In genomic region chr7:48085942-48086341, GRCh38 we compare ENCODE assay signal across 1 cellular context.
TF ChIP-seq lines count a peak whose summit lies in the region.

No MANE protein-coding gene starts in this region.

TF ChIP-seq in IMR-90, 13 proteins besides CTCF, POLR2A, EP300 and RAD21:
- TF ChIP-seq MXI1 (IDR thresholded peaks at IDR 0.05; ENCODE audit: borderline replicate concordance, low read depth, low read length) (no peak), MAFK (IDR thresholded peaks at IDR 0.05; ENCODE audit: low read depth, low read length) (no peak), CHD1 (IDR thresholded peaks at IDR 0.05; ENCODE audit: low read depth, low read length) (no peak), NFE2L2 (IDR thresholded peaks at IDR 0.05; ENCODE audit: low read depth, low read length) (no peak), USF2 (IDR thresholded peaks at IDR 0.05; ENCODE audit: low read depth, low read length) (no peak), CEBPB (IDR thresholded peaks at IDR 0.05; ENCODE audit: low read depth, low read length) (no peak)
- TF ChIP-seq, protein P1, sequence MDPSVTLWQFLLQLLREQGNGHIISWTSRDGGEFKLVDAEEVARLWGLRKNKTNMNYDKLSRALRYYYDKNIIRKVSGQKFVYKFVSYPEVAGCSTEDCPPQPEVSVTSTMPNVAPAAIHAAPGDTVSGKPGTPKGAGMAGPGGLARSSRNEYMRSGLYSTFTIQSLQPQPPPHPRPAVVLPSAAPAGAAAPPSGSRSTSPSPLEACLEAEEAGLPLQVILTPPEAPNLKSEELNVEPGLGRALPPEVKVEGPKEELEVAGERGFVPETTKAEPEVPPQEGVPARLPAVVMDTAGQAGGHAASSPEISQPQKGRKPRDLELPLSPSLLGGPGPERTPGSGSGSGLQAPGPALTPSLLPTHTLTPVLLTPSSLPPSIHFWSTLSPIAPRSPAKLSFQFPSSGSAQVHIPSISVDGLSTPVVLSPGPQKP (IDR thresholded peaks at IDR 0.05; ENCODE audit: borderline replicate concordance, low read depth, low read length): no peak
TF ChIP-seq in IMR-90: peak in this region for 0.
